ENCODE assay signal across 21 cellular contexts in the genomic region with DNA sequence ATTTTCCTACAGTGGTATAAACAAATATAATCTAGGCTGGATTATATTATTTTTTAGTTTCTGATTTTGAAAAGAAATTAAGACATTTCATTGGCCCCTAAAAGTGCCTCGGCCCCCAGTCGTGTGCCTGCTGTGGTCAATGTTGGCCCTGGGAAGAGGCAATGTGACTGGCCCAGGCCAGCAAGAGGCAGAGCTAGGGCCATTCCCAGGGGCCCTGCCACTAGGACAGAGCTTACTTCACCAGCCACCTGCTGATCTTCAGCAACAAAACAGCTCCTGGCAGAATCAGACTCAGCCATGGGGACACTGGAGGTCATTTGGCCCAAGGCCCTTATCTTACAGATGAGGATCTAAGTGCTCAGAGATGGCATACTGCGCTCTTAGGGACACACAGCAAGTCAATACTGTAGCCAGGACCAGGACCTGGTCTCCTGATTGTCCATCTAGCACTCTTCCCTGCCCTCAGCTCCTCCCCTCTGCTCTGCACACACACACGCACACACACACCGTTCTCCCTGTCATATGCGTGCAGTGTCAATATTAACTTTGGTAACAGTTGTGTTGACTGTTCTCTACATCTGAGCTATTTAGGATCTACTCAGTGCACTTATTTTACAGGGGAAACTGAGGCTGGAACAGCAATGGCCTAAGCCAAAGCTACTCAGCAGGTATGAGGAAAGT. TPM values are rescaled to one million over a fixed set of nuclear protein-coding genes. Genes with fewer than 3 reads are reported as not detected.
A peak's percentile ranks its signal among the peaks of the same experiment; 100 is the strongest.
DNase-seq lines count a peak whose midpoint lies in the region; ATAC-seq and FAIRE-seq lines count a peak whose summit lies in the region.
"Had no signal": no experiment of that assay in that cellular context is flagged by ENCODE, and none has a peak within 500 bp of the region (broad histone marks: within the 10 kb centered on the region; RNA-seq: fewer than 3 reads in every experiment).

No MANE protein-coding gene starts in this region.

- CTCF ChIA-PET in T-cell (lab: Charles Lee) = no interaction called here

- no peaks in the 10 kb centered on the region for H3K4me1 ChIP-seq in small intestine (ENCODE audit: control insufficient read depth in 2 of 2, insufficient read depth in 1 of 2, low read depth in 1 of 2, low read length in 1 of 2)

- no peak overlapping the region for H3K4me3 Mint-ChIP-seq in T-cell
- H3K4me3 Mint-ChIP-seq: activated B cell treated with CpG ODN at 0.5 μM for 24 hours; activated CD8-positive, alpha-beta T cell treated with anti-CD3 and anti-CD28 coated beads, Interleukin-2, amount 10 ng/mL, durations not matched to agents 7 days and 5 days; activated naive CD8-positive, alpha-beta T cell; T-helper 2 cell treated with Interferon-gamma antibody and Interleukin-4, amounts not matched to agents 5 μg/mL and 100 μg/mL, for 36 hours had no signal

- no peak overlapping the region for H3K27ac Mint-ChIP-seq in T-cell
- H3K27ac Mint-ChIP-seq: activated B cell treated with CpG ODN at 0.5 μM for 24 hours; activated CD8-positive, alpha-beta T cell treated with anti-CD3 and anti-CD28 coated beads, Interleukin-2, amount 10 ng/mL, durations not matched to agents 7 days and 5 days; activated naive CD8-positive, alpha-beta T cell; T-helper 2 cell treated with Interferon-gamma antibody and Interleukin-4, amounts not matched to agents 5 μg/mL and 100 μg/mL, for 36 hours had no signal

- H3K4me3 ChIP-seq in small intestine (ENCODE audit: low read depth in 1 of 2, low read length in 2 of 2) = no peak overlapping the region
- H3K4me3 ChIP-seq: thoracic aorta had no signal

- peak; percentile 11 for DNase-seq in DMS53 treated with DMSO at 0.1 percent for 48 hours (lab: John Stamatoyannopoulos, UW; ENCODE audit: unreplicated experiment)
- peak; percentile 51 for DNase-seq in NCI-H526 treated with DMSO at 0.1 percent for 48 hours (lab: John Stamatoyannopoulos, UW)
- peak; percentile 68 to 81 for DNase-seq in left colon
- DNase-seq in small intestine = peak; percentile 22
- no peak for DNase-seq in T-cell
- DNase-seq in activated CD4-positive, CD25-positive, alpha-beta regulatory T cell treated with anti-CD3 and anti-CD28 coated beads, Interleukin-2, amount 50 U/mL, for 72 hours = no peak
- DNase-seq: activated B cell treated with CpG ODN at 0.5 μM for 24 hours; activated CD8-positive, alpha-beta T cell treated with anti-CD3 and anti-CD28 coated beads, Interleukin-2, amount 10 ng/mL, durations not matched to agents 7 days and 5 days; foreskin melanocyte; KG1; NCI-H1048; NCI-H2081 treated with DMSO at 0.1 percent for 48 hours; NCI-H524 treated with DMSO at 0.1 percent for 48 hours; retina had no signal

- H3K27me3 ChIP-seq in small intestine (ENCODE audit: control insufficient read depth in 2 of 2, insufficient read depth in 2 of 2, low read length in 2 of 2) = no peaks in the 10 kb centered on the region
- H3K27me3 ChIP-seq: neutrophil had no signal

- no peaks in the 10 kb centered on the region for H3K9me3 ChIP-seq in small intestine (ENCODE audit: control insufficient read depth, low read depth)
- H3K9me3 ChIP-seq: neutrophil, thoracic aorta had no signal

- peaks cover 20 to 30% of the 10 kb centered on the region in 2 donors for H3K27me3 Mint-ChIP-seq in T-cell

- no peak overlapping the region for H3K27ac ChIP-seq in small intestine (ENCODE audit: low read depth in 1 of 2, low read length in 1 of 2)
- H3K27ac ChIP-seq: neutrophil, thoracic aorta had no signal

- H3K36me3 Mint-ChIP-seq in T-cell = no peaks in the 10 kb centered on the region
- H3K36me3 Mint-ChIP-seq: activated naive CD8-positive, alpha-beta T cell had no signal

- POLR2A ChIA-PET in T-cell (lab: Charles Lee) = no interaction called here

- FAIRE-seq in small intestine (lab: Jason Lieb, UNC) = no peak
- FAIRE-seq: GM18507 had no signal

- peak; percentile 93 for ATAC-seq in left colon
- no peak for ATAC-seq in T-cell (replicated peaks in 1 of 4)
- ATAC-seq in GM19452 (IDR thresholded peaks at IDR 0.05; ENCODE audit: unreplicated experiment) = no peak
- ATAC-seq: activated CD8-positive, alpha-beta T cell treated with anti-CD3 and anti-CD28 coated beads, Interleukin-2, amount 10 ng/mL, durations not matched to agents 7 days and 5 days had no signal

- H3K36me3 ChIP-seq in small intestine (ENCODE audit: control insufficient read depth in 2 of 2, insufficient read depth in 2 of 2, low read length in 2 of 2) = no peaks in the 10 kb centered on the region
- H3K36me3 ChIP-seq: neutrophil, thoracic aorta had no signal

- intact Hi-C loops in left colon (cut with DNase I, micrococcal nuclease) = no loop called here

- no peaks in the 10 kb centered on the region for H3K9me3 Mint-ChIP-seq in T-cell
- H3K9me3 Mint-ChIP-seq: T-helper 2 cell treated with Interferon-gamma antibody and Interleukin-4, amounts not matched to agents 5 μg/mL and 100 μg/mL, for 36 hours had no signal

- no peaks in the 10 kb centered on the region for H3K4me1 Mint-ChIP-seq in T-cell
- H3K4me1 Mint-ChIP-seq: activated B cell treated with CpG ODN at 0.5 μM for 24 hours had no signal

- WGBS in small intestine, 3 donors = 72 to 78% (median 74%) methylated on average over 6 of the region's 6 CpGs

RNA-seq across cellular contexts. Expression of a gene that starts 16.6 kb away (rescaled TPM):
- 1 to 10 TPM in 1 of 2 donors, under 1 TPM in 1; 0.95 to 1.4 TPM for total RNA-seq in left colon
- polyA plus RNA-seq in small intestine = under 1 TPM; 0.19 to 0.27 (median 0.22) TPM
- total RNA-seq in T-cell = not detected
- total RNA-seq: activated B cell treated with CpG ODN at 0.5 μM for 24 hours; activated CD8-positive, alpha-beta T cell treated with anti-CD3 and anti-CD28 coated beads, Interleukin-2, amount 10 ng/mL, durations not matched to agents 7 days and 5 days; dermis microvascular lymphatic vessel endothelial cell; thoracic aorta had no signal

Comparison
In these comparisons a context has a peak if more than half of its experiments do, and no peak if none do; other contexts are left out.
1. DNase-seq: peak in DMS53 treated with DMSO at 0.1 percent for 48 hours (single experiment), NCI-H526 treated with DMSO at 0.1 percent for 48 hours (single experiment), left colon (2 of 2) and small intestine (single experiment); none in T-cell (0 of 34) and activated CD4-positive, CD25-positive, alpha-beta regulatory T cell treated with anti-CD3 and anti-CD28 coated beads, Interleukin-2, amount 50 U/mL, for 72 hours (single experiment).